In genomic region chr7:23003505-23004246, GRCh38 we compare ENCODE assay signal across 23 cellular contexts. TPM values are rescaled to one million over a fixed set of nuclear protein-coding genes. Genes with fewer than 3 reads are reported as not detected.
A peak's percentile ranks its signal among the peaks of the same experiment; 100 is the strongest.
DNase-seq lines count a peak whose midpoint lies in the region; ATAC-seq, FAIRE-seq and TF ChIP-seq lines count a peak whose summit lies in the region.
"Had no signal": no experiment of that assay in that cellular context is flagged by ENCODE, and none has a peak within 500 bp of the region (broad histone marks: within the 10 kb centered on the region; RNA-seq: fewer than 3 reads in every experiment).

No MANE protein-coding gene starts in this region.

- ATAC-seq in thoracic aorta (ENCODE audit: insufficient number of reproducible peaks, low FRiP score, low read depth), result no peak
- ATAC-seq in activated CD4-positive, CD25-positive, alpha-beta regulatory T cell treated with anti-CD3 and anti-CD28 coated beads, Interleukin-2, amount 50 U/mL, for 24 hours, result no peak
- no peak for ATAC-seq in HepG2
- ATAC-seq: CD8-positive, alpha-beta T cell; gastroesophageal sphincter; stimulated activated memory B cell treated with anti-CD40 and anti-IgM and Interleukin-4, amounts not matched to agents 10 μg/mL and 1 μg/mL and 100 μg/mL, for 72 hours had no signal

- no peaks in the 10 kb centered on the region; a peak in 1 of 4 replicates for H3K4me1 ChIP-seq in SK-N-SH (ENCODE audit: control insufficient read depth in 1 of 2, insufficient read depth in 2 of 2, low read depth in 1 of 2, low read length in 1 of 2)
- H3K4me1 ChIP-seq in thoracic aorta (ENCODE audit: control insufficient read depth in 1 of 2, low read depth in 2 of 2), result peaks cover 16 to 36% of the 10 kb centered on the region in 2 donors
- H3K4me1 ChIP-seq in HepG2 (ENCODE audit: insufficient read depth, low read length), result no peaks in the 10 kb centered on the region

- peaks cover 5% of the 10 kb centered on the region; the same call in 1 of the 2 replicates for H3K9me2 ChIP-seq in SK-N-SH

- peak overlapping the region; percentile 6 to 34; a peak in 2 of 4 replicates for H3K27ac ChIP-seq in SK-N-SH (ENCODE audit: low read depth in 2 of 2, low read length in 1 of 2)
- H3K27ac ChIP-seq in thoracic aorta, result peak overlapping the region; percentile 62 to 76
- H3K27ac ChIP-seq in HepG2 (ENCODE audit: extremely low read length, insufficient read depth, low read length), result no peak overlapping the region
- H3K27ac ChIP-seq: dorsolateral prefrontal cortex, epithelial cell of prostate had no signal

- H3K4me2 ChIP-seq in SK-N-SH (no peak overlapping the region), HepG2 (ENCODE audit: low read depth, low read length) (no peak overlapping the region)

- no TSS peak for BruUV-seq in HepG2 (replicated peaks; lab: Mats Ljungman, UMichigan)

- H3K9me3 ChIP-seq in SK-N-SH (no peaks in the 10 kb centered on the region), thoracic aorta (no peaks in the 10 kb centered on the region), HepG2 (ENCODE audit: low read length) (no peaks in the 10 kb centered on the region)
- H3K9me3 ChIP-seq: gastroesophageal sphincter had no signal

- DNase-seq in GM19239 (ENCODE audit: insufficient read length, low spot score) (no peak), SK-N-SH (no peak), fibroblast of the aortic adventitia (ENCODE audit: low read depth) (peak; percentile 41), thoracic aorta (ENCODE audit: low spot score) (no peak), HepG2 (ENCODE audit: low spot score) (no peak)
- DNase-seq in activated CD8-positive, alpha-beta memory T cell treated with anti-CD3 and anti-CD28 coated beads, Interleukin-2, amount 50 U/mL, for 48 hours, result no peak
- no peak for DNase-seq in activated naive CD4-positive, alpha-beta T cell treated with Interleukin-2 at 50 U/mL for 16 hours
- DNase-seq: activated CD4-positive, alpha-beta T cell treated with anti-CD3 and anti-CD28 coated beads, Interleukin-2, amount 10 ng/mL, durations not matched to agents 24 days and 14 days; activated CD8-positive, alpha-beta memory T cell treated with anti-CD3 and anti-CD28 coated beads, Interleukin-2, amount 50 U/mL, for 4 hours; activated effector memory CD4-positive, alpha-beta T cell treated with anti-CD3 and anti-CD28 coated beads, Interleukin-2, amount 50 U/mL, for 16 hours; caudate nucleus; CD8-positive, alpha-beta T cell; DMS53; dorsolateral prefrontal cortex; kidney; NCI-H1105; NCI-H510A; stimulated activated CD4-positive, alpha-beta T cell treated with anti-CD3 and anti-CD28 coated beads, Interleukin-1b, Interleukin-23, amount 100 ng/mL, for 48 hours had no signal

- TF ChIP-seq CTCF in SK-N-SH (IDR thresholded peaks at IDR 0.05) (no peak), fibroblast of the aortic adventitia (IDR thresholded peaks at IDR 0.05; ENCODE audit: insufficient read depth, low read length) (no peak), thoracic aorta (IDR thresholded peaks at IDR 0.05) (no peak), HepG2 (CRISPR knock-in tag; IDR thresholded peaks at IDR 0.05) (no peak)

- CTCF ChIA-PET in SK-N-SH (lab: Yijun Ruan, JAX), result interaction anchor here (1.7 kb wide), 2 partner anchors 12 to 52 kb away, joined by 4 to 5 read pairs; no protein-coding TSS in a partner anchor
- CTCF ChIA-PET in HepG2 (lab: Yijun Ruan, JAX; ENCODE audit: low intra/inter-chr PET ratio, low total read pairs), result no interaction called here

- 0 out of 2 replicates have a peak, but pooled peaks cover 13% of the 10 kb centered on the region for H3K27me3 ChIP-seq in SK-N-SH (ENCODE audit: insufficient read depth)
- no peaks in the 10 kb centered on the region for H3K27me3 ChIP-seq in thoracic aorta (replicated peaks; ENCODE audit: insufficient read depth)
- H3K27me3 ChIP-seq in HepG2 (ENCODE audit: control insufficient read depth in 1 of 2, insufficient read depth in 2 of 2, low read length in 2 of 2), result no peaks in the 10 kb centered on the region
- H3K27me3 ChIP-seq: dorsolateral prefrontal cortex, gastroesophageal sphincter had no signal

- in situ Hi-C loops in HepG2 (cut with HindIII; ENCODE audit: extremely low pct_ligation_motif_present, low pct_unique_long_range_greater_than_20kb), result no loop called here

- TF ChIP-seq POLR2A in HepG2 (IDR thresholded peaks at IDR 0.05; ENCODE audit: insufficient read depth in 1 of 2, low read depth in 2 of 2, low read length in 2 of 2), result no peak

- H2AFZ ChIP-seq in SK-N-SH (ENCODE audit: low read depth) (no peak overlapping the region), HepG2 (ENCODE audit: low read length) (no peak overlapping the region)

- no peaks in the 10 kb centered on the region for H3K36me3 ChIP-seq in SK-N-SH (replicated peaks in 1 of 2; ENCODE audit: control insufficient read depth in 1 of 2, insufficient read depth in 2 of 2, low read length in 1 of 2)
- no peaks in the 10 kb centered on the region for H3K36me3 ChIP-seq in thoracic aorta
- H3K36me3 ChIP-seq in HepG2 (replicated peaks in 1 of 2; ENCODE audit: control insufficient read depth in 1 of 2, insufficient read depth in 2 of 2, low read length in 2 of 2), result no peaks in the 10 kb centered on the region
- H3K36me3 ChIP-seq: gastroesophageal sphincter had no signal

- intact Hi-C loops in HepG2 (cut with micrococcal nuclease; ENCODE audit: unreplicated experiment), result no loop called here

- TF ChIP-seq EP300 in SK-N-SH (IDR thresholded peaks at IDR 0.05; ENCODE audit: borderline replicate concordance in 1 of 2, low read depth in 1 of 2, low read length in 1 of 2) (no peak), HepG2 (IDR thresholded peaks at IDR 0.05; ENCODE audit: low read depth in 2 of 2, low read length in 2 of 2) (no peak), HepG2 (CRISPR knock-in tag; IDR thresholded peaks at IDR 0.05; ENCODE audit: borderline replicate concordance) (no peak)

- 6% methylated on average over 2 of the region's 2 CpGs for WGBS in SK-N-SH (ENCODE audit: low lambda C conversion rate)
- WGBS in HepG2 (ENCODE audit: low lambda C conversion rate), result 97% methylated on average over 2 of the region's 2 CpGs

- POLR2A ChIA-PET in SK-N-SH (lab: Yijun Ruan, JAX), result no interaction called here
- POLR2A ChIA-PET in HepG2 (lab: Yijun Ruan, JAX), result no interaction called here

- H3F3A ChIP-seq in SK-N-SH (replicated peaks; ENCODE audit: insufficient read depth), result no peaks in the 10 kb centered on the region

- no peaks in the 10 kb centered on the region; the same call in none of the 2 replicates for H3K79me2 ChIP-seq in SK-N-SH (ENCODE audit: insufficient read depth)
- peaks cover 37% of the 10 kb centered on the region for H3K79me2 ChIP-seq in HepG2 (ENCODE audit: insufficient read depth, low read length)

- H3K4me3 ChIP-seq in SK-N-SH (ENCODE audit: low read depth in 2 of 2, low read length in 1 of 2) (no peak overlapping the region), fibroblast of the aortic adventitia (ENCODE audit: low read depth, low read length) (no peak overlapping the region), thoracic aorta (peak overlapping the region; percentile 29), HepG2 (replicated peaks in 1 of 3; ENCODE audit: insufficient read depth in 1 of 3, low read depth in 2 of 3, low read length in 3 of 3) (no peak overlapping the region)
- H3K4me3 ChIP-seq: dorsolateral prefrontal cortex, gastroesophageal sphincter had no signal

- TF ChIP-seq RAD21 in SK-N-SH (IDR thresholded peaks at IDR 0.05; ENCODE audit: low read length) (no peak), HepG2 (CRISPR knock-in tag; IDR thresholded peaks at IDR 0.05) (no peak)

- peak; percentile 37 for FAIRE-seq in GM19239 (lab: Jason Lieb, UNC)
- no peak for FAIRE-seq in HepG2 (lab: Jason Lieb, UNC)
- FAIRE-seq: H1, kidney had no signal

- H3K9ac ChIP-seq in SK-N-SH, result no peak overlapping the region
- H3K9ac ChIP-seq in HepG2 (ENCODE audit: insufficient read depth, low read depth, low read length), result no peak overlapping the region

- H4K20me1 ChIP-seq in SK-N-SH (ENCODE audit: insufficient read depth), result no peaks in the 10 kb centered on the region
- H4K20me1 ChIP-seq in HepG2 (ENCODE audit: insufficient read depth, low read length), result no peaks in the 10 kb centered on the region

TF ChIP-seq in SK-N-SH, 30 proteins besides CTCF, POLR2A, EP300 and RAD21 (continues in another document):
- TF ChIP-seq FOSL2 (IDR thresholded peaks at IDR 0.05; ENCODE audit: borderline replicate concordance, low read depth) (no peak), POLR2AphosphoS5 (IDR thresholded peaks at IDR 0.05; ENCODE audit: low read depth, low read length) (no peak)

TF ChIP-seq in HepG2, 621 proteins besides CTCF, POLR2A, EP300 and RAD21 (continues in another document):
- TF ChIP-seq GTF2F1 (IDR thresholded peaks at IDR 0.05; ENCODE audit: low read length), result no peak
- no peak for TF ChIP-seq ZNF570 (CRISPR knock-in tag; IDR thresholded peaks at IDR 0.05; ENCODE audit: borderline replicate concordance)

RNA-seq across cellular contexts. Expression of gene HYCC1, which starts 10.3 kb away (rescaled TPM):
- polyA plus RNA-seq in SK-N-SH (2012; rRNA removed) (5.3 and 5.8 TPM in 2 replicates), HepG2 (2011; rRNA removed) (8.1 and 9.5 TPM in 2 replicates)
- 7.4 and 9.4 TPM in 2 replicates for polyA plus RNA-seq in SK-N-SH (2012; cell fraction: cytosol; rRNA removed)
- polyA plus RNA-seq in SK-N-SH (2012; cell fraction: nucleus; rRNA removed), result 5.2 and 6.0 TPM in 2 replicates
- total RNA-seq in fibroblast of the aortic adventitia (ENCODE audit: low replicate concordance) (113 and 264 TPM in 2 replicates), thoracic aorta (100 to 1,000 TPM in 1 of 2 donors, 10 to 100 TPM in 1; 82.2 to 157 TPM), HepG2 (2016; rRNA removed; fragmentation: Illumina TruSeq; extraction: Trizol) (41.8 and 52.2 TPM in 2 replicates)
- 40.3 and 45.3 TPM in 2 replicates for total RNA-seq in HepG2 (2016; cell fraction: cytosol; rRNA removed; fragmentation: Illumina TruSeq; extraction: Trizol; ENCODE audit: low read depth)
- 39.8 and 53.8 TPM in 2 replicates for total RNA-seq in HepG2 (2016; cell fraction: insoluble cytoplasmic fraction; rRNA removed; fragmentation: Illumina TruSeq; extraction: Trizol)
- 39.2 and 39.9 TPM in 2 replicates for total RNA-seq in HepG2 (2016; cell fraction: membrane; rRNA removed; fragmentation: Illumina TruSeq; extraction: Trizol)
- 41.2 and 47.3 TPM in 2 replicates for total RNA-seq in HepG2 (2016; cell fraction: nucleus; rRNA removed; fragmentation: Illumina TruSeq; extraction: Trizol)
- 5.1 and 6.1 TPM in 2 replicates for polyA plus RNA-seq in HepG2 (2011; cell fraction: cytosol; rRNA removed)
- polyA plus RNA-seq in HepG2 (2011; cell fraction: nucleus; rRNA removed), result 7.2 and 9.4 TPM in 2 replicates
- polyA plus RNA-seq in HepG2 (2012), result 12.7 and 14.8 TPM in 2 replicates
- 12.7 and 12.9 TPM in 2 replicates for polyA plus RNA-seq in HepG2 (2016; cell fraction: cytosol; fragmentation: Illumina TruSeq; extraction: Trizol; ENCODE audit: low read depth)
- polyA plus RNA-seq in HepG2 (2016; cell fraction: insoluble cytoplasmic fraction; fragmentation: Illumina TruSeq; extraction: Trizol; ENCODE audit: low read depth), result 29.5 and 32.8 TPM in 2 replicates
- polyA plus RNA-seq in HepG2 (2016; cell fraction: membrane; fragmentation: Illumina TruSeq; extraction: Trizol; ENCODE audit: low read depth), result 12.9 and 13.2 TPM in 2 replicates
- 26.0 and 28.4 TPM in 2 replicates for polyA plus RNA-seq in HepG2 (2016; cell fraction: nucleus; fragmentation: Illumina TruSeq; extraction: Trizol; ENCODE audit: insufficient read depth, low read depth)
- polyA minus RNA-seq in HepG2 (2011; rRNA and poly(A)+ RNA removed; ENCODE audit: low replicate concordance), result 11.7 and 13.1 TPM in 2 replicates
- 8.4 and 12.5 TPM in 2 replicates for polyA minus RNA-seq in HepG2 (2011; cell fraction: cytosol; rRNA and poly(A)+ RNA removed)
- 55.6 and 58.1 TPM in 2 replicates for polyA minus RNA-seq in HepG2 (2011; cell fraction: nucleus; rRNA and poly(A)+ RNA removed)
